ENCODE assay signal across 1 cellular context in the genomic region with DNA sequence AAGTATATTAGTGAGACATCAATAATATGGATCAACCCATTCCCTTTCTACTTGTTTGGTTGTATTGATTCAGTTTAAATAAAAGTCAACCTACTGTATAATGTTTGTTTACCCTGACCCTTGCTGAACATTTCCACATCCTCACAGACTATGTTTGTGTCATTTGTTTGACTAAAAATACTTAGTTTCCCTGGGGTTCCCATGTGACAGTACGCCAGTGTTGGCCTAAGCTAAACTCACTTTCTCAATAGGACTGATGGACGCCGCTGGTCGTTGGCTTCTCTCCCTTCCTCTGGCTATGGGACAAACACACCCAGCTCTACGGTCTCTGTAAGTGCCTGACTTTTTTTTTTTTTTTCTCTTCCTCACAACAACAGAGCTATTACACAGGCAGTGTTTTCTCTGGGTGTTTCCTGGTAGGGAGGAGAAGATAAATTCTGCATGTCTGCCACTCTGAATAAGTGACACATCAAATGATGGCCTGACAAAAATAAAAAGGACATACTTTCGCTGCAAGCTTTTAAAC.
TF ChIP-seq lines count a peak whose summit lies in the region.

No MANE protein-coding gene starts in this region.

TF ChIP-seq in HepG2, 621 proteins besides CTCF, POLR2A, EP300 and RAD21 (continued from another document and continues in another):
- TF ChIP-seq, protein P1, sequence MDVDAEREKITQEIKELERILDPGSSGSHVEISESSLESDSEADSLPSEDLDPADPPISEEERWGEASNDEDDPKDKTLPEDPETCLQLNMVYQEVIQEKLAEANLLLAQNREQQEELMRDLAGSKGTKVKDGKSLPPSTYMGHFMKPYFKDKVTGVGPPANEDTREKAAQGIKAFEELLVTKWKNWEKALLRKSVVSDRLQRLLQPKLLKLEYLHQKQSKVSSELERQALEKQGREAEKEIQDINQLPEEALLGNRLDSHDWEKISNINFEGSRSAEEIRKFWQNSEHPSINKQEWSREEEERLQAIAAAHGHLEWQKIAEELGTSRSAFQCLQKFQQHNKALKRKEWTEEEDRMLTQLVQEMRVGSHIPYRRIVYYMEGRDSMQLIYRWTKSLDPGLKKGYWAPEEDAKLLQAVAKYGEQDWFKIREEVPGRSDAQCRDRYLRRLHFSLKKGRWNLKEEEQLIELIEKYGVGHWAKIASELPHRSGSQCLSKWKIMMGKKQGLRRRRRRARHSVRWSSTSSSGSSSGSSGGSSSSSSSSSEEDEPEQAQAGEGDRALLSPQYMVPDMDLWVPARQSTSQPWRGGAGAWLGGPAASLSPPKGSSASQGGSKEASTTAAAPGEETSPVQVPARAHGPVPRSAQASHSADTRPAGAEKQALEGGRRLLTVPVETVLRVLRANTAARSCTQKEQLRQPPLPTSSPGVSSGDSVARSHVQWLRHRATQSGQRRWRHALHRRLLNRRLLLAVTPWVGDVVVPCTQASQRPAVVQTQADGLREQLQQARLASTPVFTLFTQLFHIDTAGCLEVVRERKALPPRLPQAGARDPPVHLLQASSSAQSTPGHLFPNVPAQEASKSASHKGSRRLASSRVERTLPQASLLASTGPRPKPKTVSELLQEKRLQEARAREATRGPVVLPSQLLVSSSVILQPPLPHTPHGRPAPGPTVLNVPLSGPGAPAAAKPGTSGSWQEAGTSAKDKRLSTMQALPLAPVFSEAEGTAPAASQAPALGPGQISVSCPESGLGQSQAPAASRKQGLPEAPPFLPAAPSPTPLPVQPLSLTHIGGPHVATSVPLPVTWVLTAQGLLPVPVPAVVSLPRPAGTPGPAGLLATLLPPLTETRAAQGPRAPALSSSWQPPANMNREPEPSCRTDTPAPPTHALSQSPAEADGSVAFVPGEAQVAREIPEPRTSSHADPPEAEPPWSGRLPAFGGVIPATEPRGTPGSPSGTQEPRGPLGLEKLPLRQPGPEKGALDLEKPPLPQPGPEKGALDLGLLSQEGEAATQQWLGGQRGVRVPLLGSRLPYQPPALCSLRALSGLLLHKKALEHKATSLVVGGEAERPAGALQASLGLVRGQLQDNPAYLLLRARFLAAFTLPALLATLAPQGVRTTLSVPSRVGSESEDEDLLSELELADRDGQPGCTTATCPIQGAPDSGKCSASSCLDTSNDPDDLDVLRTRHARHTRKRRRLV (CRISPR knock-in tag; IDR thresholded peaks at IDR 0.05), result no peak
- TF ChIP-seq FOXC1 (CRISPR knock-in tag; IDR thresholded peaks at IDR 0.05; ENCODE audit: borderline replicate concordance) (no peak), GATA4 (IDR thresholded peaks at IDR 0.05; ENCODE audit: borderline replicate concordance, low read depth) (no peak), ATF3 (CRISPR knock-in tag; IDR thresholded peaks at IDR 0.05) (no peak), ZNF224 (CRISPR knock-in tag; IDR thresholded peaks at IDR 0.05) (no peak), RARA (CRISPR knock-in tag; IDR thresholded peaks at IDR 0.05) (peak; percentile 60), ZNF746 (CRISPR knock-in tag; IDR thresholded peaks at IDR 0.05) (no peak), SOX13 (IDR thresholded peaks at IDR 0.05) (0 out of 2 replicates have a peak, but pooled peaks have one; percentile 29), SOX13 (CRISPR knock-in tag; conservative IDR thresholded peaks at IDR 0.05 in 1 of 2, IDR thresholded peaks at IDR 0.05 in 1 of 2) (peak in 1 of 2 experiments; percentile 69; a peak in 2 of 4 replicates), ZNF737 (CRISPR knock-in tag; IDR thresholded peaks at IDR 0.05; ENCODE audit: borderline replicate concordance) (no peak), HHEX (CRISPR knock-in tag; IDR thresholded peaks at IDR 0.05) (peak; percentile 69), MED13 (CRISPR knock-in tag; IDR thresholded peaks at IDR 0.05) (no peak), ZSCAN25 (CRISPR knock-in tag; IDR thresholded peaks at IDR 0.05) (no peak), TP53 (CRISPR knock-in tag; conservative IDR thresholded peaks at IDR 0.05) (no peak), ZSCAN31 (CRISPR knock-in tag; IDR thresholded peaks at IDR 0.05; ENCODE audit: low read depth) (0 out of 2 replicates have a peak, but pooled peaks have one; percentile 65), FOSL1 (CRISPR knock-in tag; IDR thresholded peaks at IDR 0.05; ENCODE audit: borderline replicate concordance) (no peak), ZNF670 (CRISPR knock-in tag; IDR thresholded peaks at IDR 0.05; ENCODE audit: borderline replicate concordance) (no peak; the same call in 1 of the 2 replicates), ZBTB49 (CRISPR knock-in tag; IDR thresholded peaks at IDR 0.05; ENCODE audit: borderline replicate concordance) (no peak), SRSF1 (optimal IDR thresholded peaks at IDR 0.05; ENCODE audit: low read depth, low read length) (no peak), PHB2 (IDR thresholded peaks at IDR 0.05; ENCODE audit: partially characterized antibody) (no peak), ZNF317 (CRISPR knock-in tag; IDR thresholded peaks at IDR 0.05) (no peak), MED1 (CRISPR knock-in tag; IDR thresholded peaks at IDR 0.05) (peak; percentile 72), HNRNPH1 (optimal IDR thresholded peaks at IDR 0.05; ENCODE audit: low read depth, low read length) (no peak), NFYB (CRISPR knock-in tag; IDR thresholded peaks at IDR 0.05) (no peak), BCL6 (CRISPR knock-in tag; IDR thresholded peaks at IDR 0.05) (peak; percentile 76), AGO1 (IDR thresholded peaks at IDR 0.05; ENCODE audit: low read depth, low read length, poor library complexity, severe bottlenecking) (no peak), ZFP90 (CRISPR knock-in tag; IDR thresholded peaks at IDR 0.05; ENCODE audit: borderline replicate concordance) (no peak), XBP1 (CRISPR knock-in tag; IDR thresholded peaks at IDR 0.05) (no peak), ZNF143 (CRISPR knock-in tag; IDR thresholded peaks at IDR 0.05) (no peak), NFE2L2 (IDR thresholded peaks at IDR 0.05; ENCODE audit: low read length) (no peak), RORA (CRISPR knock-in tag; IDR thresholded peaks at IDR 0.05) (no peak), SOX5 (CRISPR knock-in tag; IDR thresholded peaks at IDR 0.05; ENCODE audit: borderline replicate concordance) (peak; percentile 56; the same call in 1 of the 2 replicates), ZNF704 (CRISPR knock-in tag; IDR thresholded peaks at IDR 0.05; ENCODE audit: borderline replicate concordance) (no peak), TBP (CRISPR knock-in tag; IDR thresholded peaks at IDR 0.05) (no peak), TAF1 (CRISPR knock-in tag; IDR thresholded peaks at IDR 0.05) (no peak; the same call in 1 of the 2 replicates), ZNF503 (CRISPR knock-in tag; IDR thresholded peaks at IDR 0.05) (no peak), CAMTA2 (CRISPR knock-in tag; IDR thresholded peaks at IDR 0.05; ENCODE audit: borderline replicate concordance) (no peak), FOSL2 (CRISPR knock-in tag; IDR thresholded peaks at IDR 0.05) (peak; percentile 40; the same call in 1 of the 2 replicates), GLI4 (CRISPR knock-in tag; IDR thresholded peaks at IDR 0.05; ENCODE audit: borderline replicate concordance) (no peak), RFXAP (CRISPR knock-in tag; IDR thresholded peaks at IDR 0.05; ENCODE audit: borderline replicate concordance) (no peak), ZNF749 (CRISPR knock-in tag; IDR thresholded peaks at IDR 0.05; ENCODE audit: borderline replicate concordance) (no peak), ZFP36L1 (CRISPR knock-in tag; IDR thresholded peaks at IDR 0.05) (no peak), BORCS8-MEF2B (CRISPR knock-in tag; IDR thresholded peaks at IDR 0.05) (no peak), AKAP8 (CRISPR knock-in tag; IDR thresholded peaks at IDR 0.05) (no peak), RAD51 (IDR thresholded peaks at IDR 0.05; ENCODE audit: borderline replicate concordance) (no peak), GATAD1 (CRISPR knock-in tag; IDR thresholded peaks at IDR 0.05) (no peak), ETV6 (CRISPR knock-in tag; conservative IDR thresholded peaks at IDR 0.05) (no peak), ZNF777 (CRISPR knock-in tag; IDR thresholded peaks at IDR 0.05) (no peak), KDM2A (CRISPR knock-in tag; IDR thresholded peaks at IDR 0.05; ENCODE audit: borderline replicate concordance, low read depth) (no peak), ZNF354B (CRISPR knock-in tag; IDR thresholded peaks at IDR 0.05) (no peak), ZNF614 (CRISPR knock-in tag; IDR thresholded peaks at IDR 0.05; ENCODE audit: borderline replicate concordance) (no peak), ZSCAN29 (CRISPR knock-in tag; conservative IDR thresholded peaks at IDR 0.05) (no peak), GABPB1 (CRISPR knock-in tag; IDR thresholded peaks at IDR 0.05) (no peak), ZFX (CRISPR knock-in tag; IDR thresholded peaks at IDR 0.05; ENCODE audit: low read depth) (no peak), MLX (CRISPR knock-in tag; IDR thresholded peaks at IDR 0.05) (peak; percentile 37; the same call in 1 of the 2 replicates), SYNCRIP (IDR thresholded peaks at IDR 0.05; ENCODE audit: insufficient read depth, low read depth, low read length) (no peak), ZNF235 (CRISPR knock-in tag; IDR thresholded peaks at IDR 0.05; ENCODE audit: borderline replicate concordance) (no peak), BRCA1 (CRISPR knock-in tag; IDR thresholded peaks at IDR 0.05) (no peak), KMT2B (CRISPR knock-in tag; IDR thresholded peaks at IDR 0.05) (no peak; the same call in none of the 2 replicates), PRPF4 (IDR thresholded peaks at IDR 0.05; ENCODE audit: low read depth, low read length, poor library complexity, severe bottlenecking) (no peak)
- TF ChIP-seq, protein P2, sequence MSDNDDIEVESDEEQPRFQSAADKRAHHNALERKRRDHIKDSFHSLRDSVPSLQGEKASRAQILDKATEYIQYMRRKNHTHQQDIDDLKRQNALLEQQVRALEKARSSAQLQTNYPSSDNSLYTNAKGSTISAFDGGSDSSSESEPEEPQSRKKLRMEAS (IDR thresholded peaks at IDR 0.05), result peak; percentile 55; the same call in 1 of the 2 replicates
- TF ChIP-seq, protein P3, sequence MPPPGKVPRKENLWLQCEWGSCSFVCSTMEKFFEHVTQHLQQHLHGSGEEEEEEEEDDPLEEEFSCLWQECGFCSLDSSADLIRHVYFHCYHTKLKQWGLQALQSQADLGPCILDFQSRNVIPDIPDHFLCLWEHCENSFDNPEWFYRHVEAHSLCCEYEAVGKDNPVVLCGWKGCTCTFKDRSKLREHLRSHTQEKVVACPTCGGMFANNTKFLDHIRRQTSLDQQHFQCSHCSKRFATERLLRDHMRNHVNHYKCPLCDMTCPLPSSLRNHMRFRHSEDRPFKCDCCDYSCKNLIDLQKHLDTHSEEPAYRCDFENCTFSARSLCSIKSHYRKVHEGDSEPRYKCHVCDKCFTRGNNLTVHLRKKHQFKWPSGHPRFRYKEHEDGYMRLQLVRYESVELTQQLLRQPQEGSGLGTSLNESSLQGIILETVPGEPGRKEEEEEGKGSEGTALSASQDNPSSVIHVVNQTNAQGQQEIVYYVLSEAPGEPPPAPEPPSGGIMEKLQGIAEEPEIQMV (CRISPR knock-in tag; IDR thresholded peaks at IDR 0.05; ENCODE audit: low read depth), result no peak
